Comparison of ENCODE assay signal across 1 cellular context in the genomic region with DNA sequence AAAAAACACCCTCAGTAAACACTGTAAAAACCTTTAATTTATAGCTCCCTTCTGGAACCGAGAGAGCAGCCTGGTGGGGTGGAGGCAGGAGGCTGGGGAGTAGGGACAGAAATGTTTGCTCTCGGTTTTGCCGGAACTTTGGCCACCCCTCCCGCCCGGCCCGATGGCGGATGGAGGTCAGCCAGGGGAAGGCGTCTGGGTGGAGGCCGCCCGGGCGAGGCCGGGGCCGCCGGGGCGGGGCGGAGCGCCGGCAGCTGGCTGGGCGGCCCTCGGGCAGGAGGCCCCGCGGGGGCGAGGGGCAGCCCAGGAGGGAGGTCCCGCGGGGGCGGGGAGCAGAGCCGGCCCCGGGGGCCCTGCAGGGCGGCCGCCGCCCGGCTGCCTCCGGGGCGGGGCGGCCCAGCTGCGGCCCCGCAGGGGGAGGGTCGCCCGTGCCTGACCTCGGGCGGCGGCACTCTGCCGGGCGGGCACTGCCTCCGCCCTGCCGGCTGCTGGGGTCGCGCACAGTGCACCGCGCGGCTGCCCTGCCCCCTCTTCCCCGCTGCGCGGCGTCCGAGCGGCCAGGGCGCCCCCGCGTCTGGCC.
TF ChIP-seq lines count a peak whose summit lies in the region.

No MANE protein-coding gene starts in this region.

TF ChIP-seq in K562, 482 proteins besides CTCF, POLR2A, EP300 and RAD21 (continued from another document and continues in another):
- TF ChIP-seq ZNF140 (CRISPR knock-in tag; IDR thresholded peaks at IDR 0.05) (no peak), TGIF2 (CRISPR knock-in tag; IDR thresholded peaks at IDR 0.05) (no peak), TAF9B (IDR thresholded peaks at IDR 0.05; ENCODE audit: partially characterized antibody) (peak; percentile 34), ZNF41 (CRISPR knock-in tag; conservative IDR thresholded peaks at IDR 0.05) (no peak), ZNF133 (CRISPR knock-in tag; IDR thresholded peaks at IDR 0.05) (no peak), CHD7 (IDR thresholded peaks at IDR 0.05; ENCODE audit: low read depth, low read length) (no peak), KAT8 (IDR thresholded peaks at IDR 0.05; ENCODE audit: low read depth) (no peak), ZNF274 (IDR thresholded peaks at IDR 0.05; ENCODE audit: borderline replicate concordance, low read depth, low read length) (no peak), PML (IDR thresholded peaks at IDR 0.05; ENCODE audit: low read length) (peak; percentile 56; the same call in 1 of the 2 replicates), POLR2AphosphoS2 (IDR thresholded peaks at IDR 0.05; ENCODE audit: low read length) (no peak), ZNF551 (CRISPR knock-in tag; IDR thresholded peaks at IDR 0.05) (no peak), ZNF324 (CRISPR knock-in tag; IDR thresholded peaks at IDR 0.05) (no peak), NR3C1 (CRISPR knock-in tag; IDR thresholded peaks at IDR 0.05) (no peak), ZBTB33 (CRISPR knock-in tag; IDR thresholded peaks at IDR 0.05) (no peak), ZNF699 (CRISPR knock-in tag; IDR thresholded peaks at IDR 0.05; ENCODE audit: insufficient replicate concordance) (no peak), ZNF561 (CRISPR knock-in tag; conservative IDR thresholded peaks at IDR 0.05) (no peak), KDM5B (IDR thresholded peaks at IDR 0.05; ENCODE audit: insufficient replicate concordance, low read depth, low read length) (peak; percentile 49), E2F3 (CRISPR knock-in tag; IDR thresholded peaks at IDR 0.05) (0 out of 2 replicates have a peak, but pooled peaks have one; percentile 9), DACH1 (IDR thresholded peaks at IDR 0.05; ENCODE audit: partially characterized antibody) (no peak), IFI16 (CRISPR knock-in tag; IDR thresholded peaks at IDR 0.05) (0 out of 2 replicates have a peak, but pooled peaks have one; percentile 17), PHB2 (IDR thresholded peaks at IDR 0.05; ENCODE audit: low read depth) (no peak), RBM14 (IDR thresholded peaks at IDR 0.05; ENCODE audit: borderline replicate concordance, insufficient read depth, low read depth, low read length) (no peak), NFIC (IDR thresholded peaks at IDR 0.05) (no peak), NR2C2 (CRISPR knock-in tag; IDR thresholded peaks at IDR 0.05) (no peak), NR2C2 (tag; IDR thresholded peaks at IDR 0.05) (peak; percentile 92), SRSF1 (IDR thresholded peaks at IDR 0.05; ENCODE audit: low read depth, low read length) (no peak), ATF6 (CRISPR knock-in tag; IDR thresholded peaks at IDR 0.05) (no peak), ID3 (CRISPR knock-in tag; IDR thresholded peaks at IDR 0.05) (no peak), ID3 (tag; IDR thresholded peaks at IDR 0.05) (no peak), ZNF655 (CRISPR knock-in tag; IDR thresholded peaks at IDR 0.05) (no peak), PRMT5 (CRISPR knock-in tag; IDR thresholded peaks at IDR 0.05) (no peak), RBM25 (IDR thresholded peaks at IDR 0.05; ENCODE audit: low read depth, low read length, severe bottlenecking) (peak; percentile 23), TEAD4 (IDR thresholded peaks at IDR 0.05; ENCODE audit: low read length) (no peak), TEAD4 (CRISPR knock-in tag; IDR thresholded peaks at IDR 0.05; ENCODE audit: borderline replicate concordance) (no peak), NCOR1 (IDR thresholded peaks at IDR 0.05) (peak; percentile 3; the same call in 1 of the 2 replicates), GATAD2B (IDR thresholded peaks at IDR 0.05; ENCODE audit: borderline replicate concordance) (peak; percentile 90), CCAR2 (IDR thresholded peaks at IDR 0.05; ENCODE audit: low read depth, low read length) (no peak), ELF4 (CRISPR knock-in tag; IDR thresholded peaks at IDR 0.05) (no peak), RCOR1 (IDR thresholded peaks at IDR 0.05; ENCODE audit: borderline replicate concordance in 1 of 2, low read depth in 2 of 2, low read length in 2 of 2) (peak in 1 of 2 experiments; percentile 2; a peak in 1 of 4 replicates), SPI1 (IDR thresholded peaks at IDR 0.05; ENCODE audit: borderline replicate concordance, low read depth, low read length) (no peak), ZNF197 (CRISPR knock-in tag; IDR thresholded peaks at IDR 0.05; ENCODE audit: low read depth) (no peak), NONO (IDR thresholded peaks at IDR 0.05; ENCODE audit: low read depth in 2 of 2, low read length in 1 of 2) (peak in 1 of 2 experiments; percentile 92; a peak in 2 of 4 replicates), MAFF (IDR thresholded peaks at IDR 0.05; ENCODE audit: low read length) (no peak), ZNF239 (CRISPR knock-in tag; IDR thresholded peaks at IDR 0.05) (no peak)
- TF ChIP-seq, protein P1, sequence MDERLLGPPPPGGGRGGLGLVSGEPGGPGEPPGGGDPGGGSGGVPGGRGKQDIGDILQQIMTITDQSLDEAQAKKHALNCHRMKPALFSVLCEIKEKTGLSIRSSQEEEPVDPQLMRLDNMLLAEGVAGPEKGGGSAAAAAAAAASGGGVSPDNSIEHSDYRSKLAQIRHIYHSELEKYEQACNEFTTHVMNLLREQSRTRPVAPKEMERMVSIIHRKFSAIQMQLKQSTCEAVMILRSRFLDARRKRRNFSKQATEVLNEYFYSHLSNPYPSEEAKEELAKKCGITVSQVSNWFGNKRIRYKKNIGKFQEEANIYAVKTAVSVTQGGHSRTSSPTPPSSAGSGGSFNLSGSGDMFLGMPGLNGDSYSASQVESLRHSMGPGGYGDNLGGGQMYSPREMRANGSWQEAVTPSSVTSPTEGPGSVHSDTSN (CRISPR knock-in tag; IDR thresholded peaks at IDR 0.05; ENCODE audit: low read depth), result no peak
- TF ChIP-seq, protein P1 (tag; conservative IDR thresholded peaks at IDR 0.05; ENCODE audit: low read depth), result no peak; the same call in 1 of the 2 replicates
